29 cellular contexts compared by ENCODE assay signal in genomic region chr2:152706477-152707020, GRCh38.
"Had no signal": no experiment of that assay in that cellular context is flagged by ENCODE, and none has a peak within 500 bp of the region (broad histone marks: within the 10 kb centered on the region; RNA-seq: fewer than 3 reads in every experiment).

No MANE protein-coding gene starts in this region.

- H3K9me3 ChIP-seq: gastrocnemius medialis, neutrophil, pancreas, thoracic aorta, upper lobe of left lung had no signal

- H3K27ac ChIP-seq: dorsolateral prefrontal cortex, epithelial cell of prostate, gastrocnemius medialis, left lung, neutrophil, pancreas, thoracic aorta, tibial nerve, upper lobe of left lung had no signal

- H3K4me1 ChIP-seq: pancreas had no signal

- H3K36me3 ChIP-seq: pancreas had no signal

- H3K4me2 ChIP-seq: smooth muscle cell had no signal

- H3K4me3 ChIP-seq: dorsolateral prefrontal cortex, gastrocnemius medialis, left lung, mucosa of descending colon, pancreas, smooth muscle cell, thoracic aorta, tibial nerve, upper lobe of left lung had no signal

- H3K27me3 ChIP-seq: dorsolateral prefrontal cortex, gastrocnemius medialis, left lung, neutrophil, pancreas, tibial nerve, upper lobe of left lung had no signal

- ATAC-seq: esophagus mucosa; gastrocnemius medialis; left cardiac atrium; mucosa of descending colon; natural killer cell treated with Interleukin-12 subunit alpha and Interleukin-12 subunit beta and Interleukin-15 and Interleukin-18, amount 100 ng/mL, for 72 hours; pancreas; sciatic nerve had no signal

- DNase-seq: cerebellar nuclear complex; dorsolateral prefrontal cortex; effector CD4-positive, alpha-beta T cell; foreskin fibroblast; gastrocnemius medialis; head of caudate nucleus; kidney; left cardiac atrium; left lung; mesenchymal stem cell; mucosa of descending colon; naive B cell; pancreas; retina; stimulated activated CD4-positive, alpha-beta T cell treated with anti-CD3 and anti-CD28 coated beads, Interleukin-12 subunit alpha, Interleukin-12 subunit beta, amount 100 ng/mL, for 4 hours; stimulated activated CD4-positive, alpha-beta T cell treated with anti-CD3 and anti-CD28 coated beads, Interleukin-1b, Interleukin-23, amount 100 ng/mL, for 48 hours; stimulated activated CD4-positive, alpha-beta T cell treated with anti-CD3 and anti-CD28 coated beads, Interleukin-4, amount 100 ng/mL, for 1 hour; stimulated activated CD8-positive, alpha-beta memory T cell treated with anti-CD3 and anti-CD28 coated beads, Interleukin-4, amount 100 ng/mL, for 48 hours; stimulated activated naive CD4-positive, alpha-beta T cell treated with Interleukin-2 at 50 U/mL for 16 hours; upper lobe of left lung had no signal

- FAIRE-seq: kidney, pancreas, urothelium cell line had no signal
